ENCODE assay signal across 18 cellular contexts in the genomic region with DNA sequence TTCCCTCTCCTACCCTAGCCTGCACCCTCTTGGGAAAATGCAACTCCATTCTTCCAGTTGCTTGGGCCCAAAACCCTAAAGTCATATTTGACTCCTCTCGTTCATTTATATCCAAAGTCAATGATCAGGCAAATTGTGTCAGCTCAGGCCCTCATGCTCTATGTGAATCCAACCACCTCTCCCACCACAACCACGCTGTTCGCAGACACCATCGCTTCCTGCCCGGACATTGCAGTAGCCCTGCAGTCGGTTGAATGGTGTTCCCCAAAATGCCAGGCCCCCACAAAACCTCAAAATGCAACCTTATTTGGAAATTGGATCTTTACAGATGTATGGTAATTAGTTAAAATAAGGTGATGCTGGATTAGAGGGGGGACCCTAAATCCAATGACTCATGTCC.
DNase-seq lines count a peak whose midpoint lies in the region; ATAC-seq and TF ChIP-seq lines count a peak whose summit lies in the region.
"Had no signal": no experiment of that assay in that cellular context is flagged by ENCODE, and none has a peak within 500 bp of the region (broad histone marks: within the 10 kb centered on the region; RNA-seq: fewer than 3 reads in every experiment).

No MANE protein-coding gene starts in this region.

- no peaks in the 10 kb centered on the region for H3K9me3 ChIP-seq in H9 (ENCODE audit: control insufficient read depth, low read depth, low read length)
- H3K9me3 ChIP-seq: BE2C, SJSA1, transverse colon had no signal

- no peak for ATAC-seq in T-cell (replicated peaks in 1 of 4)
- no peak for ATAC-seq in GM21576 (IDR thresholded peaks at IDR 0.05; ENCODE audit: unreplicated experiment)
- ATAC-seq: activated CD4-positive, alpha-beta T cell treated with anti-CD3 and anti-CD28 coated beads for 36 hours had no signal

- CTCF ChIA-PET in T-cell (lab: Charles Lee): interaction anchor here in 1 of 2 donors (0.7 kb wide), 1 partner anchor 114 kb away, joined by 3 read pairs; no protein-coding TSS in a partner anchor

- H2AK5ac ChIP-seq in H9 (ENCODE audit: insufficient read length, low read length): no peak overlapping the region

- H3K27me3 ChIP-seq in H9 (ENCODE audit: insufficient read depth, low read length): no peaks in the 10 kb centered on the region
- H3K27me3 ChIP-seq: BE2C, SJSA1, transverse colon had no signal

- no peak overlapping the region for H3T11ph ChIP-seq in H9 (ENCODE audit: low read length)

- H3K79me1 ChIP-seq in H9 (ENCODE audit: insufficient read depth, low read depth, low read length, poor library complexity, severe bottlenecking): no peaks in the 10 kb centered on the region

- H4K91ac ChIP-seq in H9 (ENCODE audit: insufficient read length, low read depth, low read length): no peak overlapping the region

- no peak overlapping the region for H3K4ac ChIP-seq in H9 (ENCODE audit: low read depth, low read length)

- H4K20me1 ChIP-seq in H9 (ENCODE audit: control insufficient read depth, insufficient read depth, insufficient read length): no peaks in the 10 kb centered on the region

- no peak overlapping the region for H2BK120ac ChIP-seq in H9 (ENCODE audit: low read depth, low read length, poor library complexity, severe bottlenecking)

- no peak overlapping the region for H3K14ac ChIP-seq in H9 (ENCODE audit: insufficient read depth, low read length)

- H3K4me2 ChIP-seq in H9 (ENCODE audit: insufficient read depth, insufficient read length, low read length): no peak overlapping the region

- no peak overlapping the region for H4K5ac ChIP-seq in H9 (ENCODE audit: insufficient read length, low read depth, low read length)

- POLR2A ChIA-PET in T-cell (lab: Charles Lee): interaction anchor here in 1 of 2 donors (0.7 kb wide), 1 partner anchor 9 kb away, joined by 5 read pairs; no protein-coding TSS in a partner anchor

- no peak overlapping the region for H2AFZ ChIP-seq in H9 (ENCODE audit: low read length)

- H4K8ac ChIP-seq in H9 (replicated peaks; ENCODE audit: insufficient read length, low read depth, low read length): no peak overlapping the region

- H3K23ac ChIP-seq in H9 (ENCODE audit: insufficient read length, low read depth, low read length): no peak overlapping the region

- no peaks in the 10 kb centered on the region for H3K9me3 Mint-ChIP-seq in T-helper 1 cell treated with Interleukin-12 subunit alpha and Interleukin-12 subunit beta and Interleukin-4 antibody, amounts not matched to agents 30 μg/mL and 1 μg/mL, for 36 hours
- H3K9me3 Mint-ChIP-seq in T-cell (no peaks in the 10 kb centered on the region), chondrocyte (ENCODE audit: low read depth) (no peaks in the 10 kb centered on the region), neural crest cell (no peaks in the 10 kb centered on the region), H9 (no peaks in the 10 kb centered on the region)
- H3K9me3 Mint-ChIP-seq: HFFc6 had no signal

- no peak overlapping the region for H3K27ac ChIP-seq in H9 (ENCODE audit: insufficient read length, low read depth, low read length)
- H3K27ac ChIP-seq: 22Rv1, SJSA1, transverse colon had no signal

- no peak overlapping the region for H3K18ac ChIP-seq in H9 (ENCODE audit: insufficient read length, low read depth, low read length)

- H3K9ac ChIP-seq in H9 (ENCODE audit: extremely low read depth, insufficient read length, low read length): no peak overlapping the region

- no peaks in the 10 kb centered on the region for H3K4me1 ChIP-seq in H9 (ENCODE audit: insufficient read depth, low read length)

- H2BK5ac ChIP-seq in H9 (ENCODE audit: insufficient read length, low read length): no peak overlapping the region

- H3K56ac ChIP-seq in H9 (ENCODE audit: insufficient read length, low read depth, low read length): no peak overlapping the region

- H3K27me3 Mint-ChIP-seq in T-helper 1 cell treated with Interleukin-12 subunit alpha and Interleukin-12 subunit beta and Interleukin-4 antibody, amounts not matched to agents 30 μg/mL and 1 μg/mL, for 36 hours (ENCODE audit: low read depth): no peaks in the 10 kb centered on the region
- H3K27me3 Mint-ChIP-seq in T-cell (no peaks in the 10 kb centered on the region), chondrocyte (ENCODE audit: low read depth) (no peaks in the 10 kb centered on the region), neural crest cell (ENCODE audit: low read depth) (no peaks in the 10 kb centered on the region), H9 (ENCODE audit: low read depth) (no peaks in the 10 kb centered on the region; the same call in 1 of the 2 replicates)
- H3K27me3 Mint-ChIP-seq: activated CD4-positive, alpha-beta T cell treated with anti-CD3 and anti-CD28 coated beads for 36 hours had no signal

- H3K36me3 Mint-ChIP-seq in T-helper 1 cell treated with Interleukin-12 subunit alpha and Interleukin-12 subunit beta and Interleukin-4 antibody, amounts not matched to agents 30 μg/mL and 1 μg/mL, for 36 hours (ENCODE audit: low read depth): peaks cover 70% of the 10 kb centered on the region
- H3K36me3 Mint-ChIP-seq in T-cell: peaks cover 69% of the 10 kb centered on the region
- H3K36me3 Mint-ChIP-seq in chondrocyte (ENCODE audit: low read depth): no peaks in the 10 kb centered on the region
- H3K36me3 Mint-ChIP-seq in neural crest cell (ENCODE audit: low read depth): peaks cover 38% of the 10 kb centered on the region
- peaks cover 0 to 8% (median 0%) of the 10 kb centered on the region in 3 experiments; a peak in 2 of 7 replicates for H3K36me3 Mint-ChIP-seq in H9 (ENCODE audit: insufficient read depth in 1 of 3, low read depth in 3 of 3)

- peak overlapping the region; percentile 24 for H3K27ac Mint-ChIP-seq in T-helper 1 cell treated with Interleukin-12 subunit alpha and Interleukin-12 subunit beta and Interleukin-4 antibody, amounts not matched to agents 30 μg/mL and 1 μg/mL, for 36 hours
- H3K27ac Mint-ChIP-seq in T-cell (peak overlapping the region; percentile 70 to 77), chondrocyte (ENCODE audit: unreplicated experiment) (no peak overlapping the region), neural crest cell (ENCODE audit: unreplicated experiment) (peak overlapping the region; percentile 96), H9 (peak overlapping the region in 1 of 3 experiments; percentile 75; a peak in 2 of 7 replicates)
- H3K27ac Mint-ChIP-seq: HFFc6 had no signal

- peaks cover 42% of the 10 kb centered on the region for H3K4me1 Mint-ChIP-seq in T-helper 1 cell treated with Interleukin-12 subunit alpha and Interleukin-12 subunit beta and Interleukin-4 antibody, amounts not matched to agents 30 μg/mL and 1 μg/mL, for 36 hours (ENCODE audit: low read depth)
- peaks cover 21 to 60% (median 48%) of the 10 kb centered on the region in 3 donors for H3K4me1 Mint-ChIP-seq in T-cell
- H3K4me1 Mint-ChIP-seq in chondrocyte (ENCODE audit: low read depth): peaks cover 11% of the 10 kb centered on the region
- H3K4me1 Mint-ChIP-seq in neural crest cell: peaks cover 67% of the 10 kb centered on the region
- peaks cover 10 to 18% of the 10 kb centered on the region in 2 experiments for H3K4me1 Mint-ChIP-seq in H9

- H2BK12ac ChIP-seq in H9 (ENCODE audit: insufficient read length, low read depth, low read length): no peak overlapping the region

- H3K4me3 Mint-ChIP-seq in T-helper 1 cell treated with Interleukin-12 subunit alpha and Interleukin-12 subunit beta and Interleukin-4 antibody, amounts not matched to agents 30 μg/mL and 1 μg/mL, for 36 hours: no peak overlapping the region
- H3K4me3 Mint-ChIP-seq in T-cell (peak overlapping the region in 1 of 3 donors; percentile 24), chondrocyte (ENCODE audit: unreplicated experiment) (no peak overlapping the region), neural crest cell (peak overlapping the region; percentile 56), H9 (no peak overlapping the region)
- H3K4me3 Mint-ChIP-seq: activated CD4-positive, alpha-beta T cell treated with anti-CD3 and anti-CD28 coated beads for 36 hours; HFFc6 had no signal

- no peak for DNase-seq in T-helper 1 cell
- DNase-seq in T-cell: no peak
- peak; percentile 29 for DNase-seq in chondrocyte (ENCODE audit: low spot score)
- DNase-seq in neural crest cell (ENCODE audit: low read depth, low spot score): no peak
- no peak for DNase-seq in iPS-NIHi7 (ENCODE audit: extremely low spot score)
- DNase-seq in H9: no peak
- DNase-seq: activated CD4-positive, alpha-beta T cell treated with anti-CD3 and anti-CD28 coated beads for 36 hours; BE2C; central memory CD4-positive, alpha-beta T cell; HFFc6; islet precursor cell; small intestine; stimulated activated CD8-positive, alpha-beta memory T cell treated with anti-CD3 and anti-CD28 coated beads, Interleukin-4, amount 100 ng/mL, for 48 hours; transverse colon had no signal

- WGBS in H9 (ENCODE audit: extremely low coverage, insufficient read length, low lambda C conversion rate): no CpG with 5 or more reads among the region's 6 CpGs

- H2BK20ac ChIP-seq in H9 (ENCODE audit: low read depth, low read length, poor library complexity, severe bottlenecking): no peak overlapping the region

- H3K23me2 ChIP-seq in H9 (ENCODE audit: insufficient read length, low read depth, low read length, poor library complexity, severe bottlenecking): no peaks in the 10 kb centered on the region

- H3K79me2 ChIP-seq in H9 (ENCODE audit: insufficient read depth, low read length): no peaks in the 10 kb centered on the region

- TF ChIP-seq CTCF in chondrocyte (IDR thresholded peaks at IDR 0.05) (no peak), neural crest cell (conservative IDR thresholded peaks at IDR 0.05) (no peak), H9 (conservative IDR thresholded peaks at IDR 0.05) (no peak)

- H2BK15ac ChIP-seq in H9 (ENCODE audit: low read depth, low read length): no peak overlapping the region
